ENCODE assay signal across 25 cellular contexts in genomic region chr20:58544301-58544700, GRCh38. TPM values are rescaled to one million over a fixed set of nuclear protein-coding genes. Genes with fewer than 3 reads are reported as not detected.
"Had no signal": no experiment of that assay in that cellular context is flagged by ENCODE, and none has a peak within 500 bp of the region (broad histone marks: within the 10 kb centered on the region; RNA-seq: fewer than 3 reads in every experiment).

No MANE protein-coding gene starts in this region.

- DNase-seq: activated CD4-positive, alpha-beta T cell treated with anti-CD3 and anti-CD28 coated beads for 1 hour; activated naive CD4-positive, alpha-beta T cell; activated naive CD8-positive, alpha-beta T cell treated with anti-CD3 and anti-CD28 coated beads for 36 hours; activated T-cell treated with anti-CD3 and anti-CD28 coated beads for 4 hours; amniotic stem cell; effector memory CD4-positive, alpha-beta T cell; foreskin melanocyte; hypothalamus; islet precursor cell; left colon; psoas muscle; stimulated activated CD4-positive, alpha-beta T cell treated with anti-CD3 and anti-CD28 coated beads, Interleukin-4, amount 100 ng/mL, for 24 hours; T-cell; T1000; upper lobe of right lung had no signal

- H3K27me3 Mint-ChIP-seq: activated naive CD8-positive, alpha-beta T cell treated with anti-CD3 and anti-CD28 coated beads for 36 hours had no signal

- H3K9me3 ChIP-seq: psoas muscle, stomach, upper lobe of right lung had no signal

- H3K36me3 ChIP-seq: cardiac muscle cell, stomach, upper lobe of right lung had no signal

- H3K4me1 ChIP-seq: psoas muscle, stomach, upper lobe of right lung had no signal

- H3K4me1 Mint-ChIP-seq: activated naive CD8-positive, alpha-beta T cell treated with anti-CD3 and anti-CD28 coated beads for 36 hours; stimulated activated effector memory CD8-positive, alpha-beta T cell treated with anti-CD3 and anti-CD28 coated beads, Interleukin-12 subunit alpha, Interleukin-12 subunit beta, amount 100 ng/mL, for 72 hours; T-cell had no signal

- H3K9me3 Mint-ChIP-seq: activated naive CD8-positive, alpha-beta T cell treated with anti-CD3 and anti-CD28 coated beads for 36 hours; stimulated activated effector memory CD8-positive, alpha-beta T cell treated with anti-CD3 and anti-CD28 coated beads, Interleukin-12 subunit alpha, Interleukin-12 subunit beta, amount 100 ng/mL, for 72 hours had no signal

- ATAC-seq: left colon; psoas muscle; sciatic nerve; stimulated activated effector memory CD8-positive, alpha-beta T cell treated with anti-CD3 and anti-CD28 coated beads, Interleukin-12 subunit alpha, Interleukin-12 subunit beta, amount 100 ng/mL, for 72 hours; T-cell; upper lobe of right lung had no signal

- H3K27ac Mint-ChIP-seq: activated naive CD8-positive, alpha-beta T cell treated with anti-CD3 and anti-CD28 coated beads for 36 hours; mesothelial cell of epicardium; stimulated activated effector memory CD8-positive, alpha-beta T cell treated with anti-CD3 and anti-CD28 coated beads, Interleukin-12 subunit alpha, Interleukin-12 subunit beta, amount 100 ng/mL, for 72 hours; T-cell had no signal

- H3K27me3 ChIP-seq: cardiac muscle cell had no signal

- H3K36me3 Mint-ChIP-seq: activated naive CD8-positive, alpha-beta T cell treated with anti-CD3 and anti-CD28 coated beads for 36 hours; mesothelial cell of epicardium; stimulated activated effector memory CD8-positive, alpha-beta T cell treated with anti-CD3 and anti-CD28 coated beads, Interleukin-12 subunit alpha, Interleukin-12 subunit beta, amount 100 ng/mL, for 72 hours; T-cell had no signal

- H3K4me3 Mint-ChIP-seq: activated naive CD8-positive, alpha-beta T cell treated with anti-CD3 and anti-CD28 coated beads for 36 hours; mesothelial cell of epicardium; stimulated activated effector memory CD8-positive, alpha-beta T cell treated with anti-CD3 and anti-CD28 coated beads, Interleukin-12 subunit alpha, Interleukin-12 subunit beta, amount 100 ng/mL, for 72 hours; T-cell had no signal

- H3K4me3 ChIP-seq: cardiac muscle cell, lung, psoas muscle, stomach, upper lobe of right lung had no signal

- H3K27ac ChIP-seq: cardiac muscle cell, epithelial cell of prostate, psoas muscle, stomach, upper lobe of right lung had no signal

RNA-seq across cellular contexts. Expression of gene APCDD1L, which starts 29.1 kb away (rescaled TPM):
- total RNA-seq: activated CD8-positive, alpha-beta memory T cell treated with anti-CD3 and anti-CD28 coated beads for 36 hours; activated naive CD8-positive, alpha-beta T cell treated with anti-CD3 and anti-CD28 coated beads for 36 hours; mesothelial cell of epicardium; T-cell; temporal lobe; upper lobe of right lung had no signal
- polyA plus RNA-seq: neural cell had no signal
